ENCODE assay signal across 10 cellular contexts in genomic region chr3:146157325-146158060, GRCh38. TPM values are rescaled to one million over a fixed set of nuclear protein-coding genes. Genes with fewer than 3 reads are reported as not detected.
A peak's percentile ranks its signal among the peaks of the same experiment; 100 is the strongest.
DNase-seq lines count a peak whose midpoint lies in the region; ATAC-seq and TF ChIP-seq lines count a peak whose summit lies in the region.
"Had no signal": no experiment of that assay in that cellular context is flagged by ENCODE, and none has a peak within 500 bp of the region (broad histone marks: within the 10 kb centered on the region; RNA-seq: fewer than 3 reads in every experiment).

No MANE protein-coding gene starts in this region.

- H3K4me1 ChIP-seq in PC-3 (ENCODE audit: insufficient read depth, low read length) (peaks cover 40% of the 10 kb centered on the region), colonic mucosa (no peaks in the 10 kb centered on the region), muscle layer of colon (ENCODE audit: insufficient read depth, low read length) (peaks cover 47% of the 10 kb centered on the region), tibial artery (peaks cover 0 to 75% (median 24%) of the 10 kb centered on the region in 4 donors), SJCRH30 (peaks cover 6% of the 10 kb centered on the region)

- H3K36me3 ChIP-seq in PC-3 (ENCODE audit: low read depth, low read length) (peaks cover 10% of the 10 kb centered on the region; the same call in 1 of the 2 replicates), colonic mucosa (no peaks in the 10 kb centered on the region), muscle layer of colon (ENCODE audit: insufficient read depth, low read length) (no peaks in the 10 kb centered on the region), tibial artery (no peaks in the 10 kb centered on the region), SJCRH30 (no peaks in the 10 kb centered on the region)
- H3K36me3 ChIP-seq: neutrophil had no signal

- H3K4me2 ChIP-seq in PC-3 (ENCODE audit: low read length), result peak overlapping the region; percentile 97

- no peak overlapping the region for H2AFZ ChIP-seq in PC-3 (ENCODE audit: low read length)

- CTCF ChIA-PET in PC-3 (lab: Charles Lee), result no interaction called here

- H3K9ac ChIP-seq in PC-3 (ENCODE audit: low read length), result peak overlapping the region; percentile 86; the same call in 1 of the 2 replicates
- H3K9ac ChIP-seq in colonic mucosa (ENCODE audit: low read depth in 2 of 2, low read length in 2 of 2), result peak overlapping the region in 1 of 2 donors; percentile 13
- peak overlapping the region; percentile 40 for H3K9ac ChIP-seq in muscle layer of colon (ENCODE audit: low read length)

- DNase-seq in PC-3, result no peak
- DNase-seq in colonic mucosa, result no peak
- DNase-seq in tibial artery, result no peak
- DNase-seq in SJCRH30, result no peak
- no peak for DNase-seq in NOMO-1 treated with dmso at 0.1 percent for 144 hours (lab: John Stamatoyannopoulos, UW; ENCODE audit: unreplicated experiment)
- no peak for DNase-seq in left lobe of liver (ENCODE audit: low spot score)
- DNase-seq: stimulated activated naive CD4-positive, alpha-beta T cell treated with Interleukin-2 at 50 U/mL for 16 hours had no signal

- H3K9me3 ChIP-seq in PC-3 (ENCODE audit: low read length), result no peaks in the 10 kb centered on the region
- no peaks in the 10 kb centered on the region for H3K9me3 ChIP-seq in colonic mucosa
- H3K9me3 ChIP-seq in muscle layer of colon (ENCODE audit: low read length), result no peaks in the 10 kb centered on the region
- no peaks in the 10 kb centered on the region for H3K9me3 ChIP-seq in tibial artery
- no peaks in the 10 kb centered on the region for H3K9me3 ChIP-seq in SJCRH30 (replicated peaks)
- H3K9me3 ChIP-seq: neutrophil had no signal

- no peaks in the 10 kb centered on the region for H3K27me3 ChIP-seq in PC-3 (ENCODE audit: low read length)
- no peaks in the 10 kb centered on the region for H3K27me3 ChIP-seq in colonic mucosa
- no peaks in the 10 kb centered on the region for H3K27me3 ChIP-seq in muscle layer of colon (ENCODE audit: control insufficient read depth in 1 of 2, insufficient read depth in 2 of 2, low read length in 2 of 2)
- H3K27me3 ChIP-seq in tibial artery, result no peaks in the 10 kb centered on the region
- no peaks in the 10 kb centered on the region for H3K27me3 ChIP-seq in SJCRH30

- BruUV-seq in PC-3 (replicated peaks; lab: Mats Ljungman, UMichigan), result no TSS peak

- H3K9me2 ChIP-seq in PC-3 (replicated peaks; ENCODE audit: low read length), result no peaks in the 10 kb centered on the region

- peaks cover 62% of the 10 kb centered on the region for H4K20me1 ChIP-seq in PC-3 (ENCODE audit: low read length)

- intact Hi-C loops in PC-3 (cut with micrococcal nuclease), result loop anchor here (1.0 kb wide), 1 partner anchor 8 kb away; no protein-coding TSS in a partner anchor
- intact Hi-C loops in colonic mucosa (cut with DNase I), result no loop called here
- intact Hi-C loops in tibial artery (cut with DNase I; ENCODE audit: low total_unique reads), result no loop called here

- H3F3A ChIP-seq in PC-3 (ENCODE audit: low read length, unreplicated experiment), result no peaks in the 10 kb centered on the region

- TF ChIP-seq CTCF in PC-3 (conservative IDR thresholded peaks at IDR 0.05; ENCODE audit: low read depth, low read length) (no peak), colonic mucosa (IDR thresholded peaks at IDR 0.05) (no peak), tibial artery (IDR thresholded peaks at IDR 0.05) (no peak)

- peak overlapping the region; percentile 79 for H3K4me3 ChIP-seq in PC-3 (ENCODE audit: low read length)
- no peak overlapping the region for H3K4me3 ChIP-seq in colonic mucosa
- H3K4me3 ChIP-seq in muscle layer of colon (ENCODE audit: low read depth in 1 of 2, low read length in 2 of 2), result peak overlapping the region in 1 of 2 donors; percentile 97
- H3K4me3 ChIP-seq in tibial artery, result peak overlapping the region; percentile 86 to 92
- no peak overlapping the region for H3K4me3 ChIP-seq in SJCRH30

- no peak overlapping the region for H3K27ac ChIP-seq in PC-3 (ENCODE audit: low read length)
- peak overlapping the region; percentile 58 for H3K27ac ChIP-seq in colonic mucosa
- H3K27ac ChIP-seq in muscle layer of colon (ENCODE audit: low read depth, low read length), result peak overlapping the region; percentile 75
- peak overlapping the region; percentile 97 for H3K27ac ChIP-seq in tibial artery
- H3K27ac ChIP-seq in SJCRH30, result no peak overlapping the region
- H3K27ac ChIP-seq: neutrophil had no signal

- POLR2A ChIA-PET in PC-3 (lab: Charles Lee; ENCODE audit: unreplicated experiment), result no interaction called here

- H3K79me2 ChIP-seq in PC-3 (ENCODE audit: low read length), result peaks cover 100% of the 10 kb centered on the region

- ATAC-seq in PC-3, result no peak
- no peak for ATAC-seq in HG03025 (IDR thresholded peaks at IDR 0.05; ENCODE audit: low FRiP score, unreplicated experiment)
- ATAC-seq in left lobe of liver, result no peak

RNA-seq across cellular contexts. Expression of gene PLOD2, which starts 3.5 kb away (rescaled TPM):
- 76.1 and 84.8 TPM in 2 replicates for total RNA-seq in PC-3 (2014; rRNA removed)
- 100 to 1,000 TPM in 1 of 2 donors, 10 to 100 TPM in 1; 66.7 to 245 TPM for total RNA-seq in colonic mucosa
- total RNA-seq in SJCRH30 (2014; rRNA removed; shearing (Covaris generic)), result 40.3 and 43.3 TPM in 2 replicates
- total RNA-seq in left lobe of liver, result 25.7 TPM

Comparison
In these comparisons a context has a peak if more than half of its experiments do, and no peak if none do; other contexts are left out.
1. H3K27ac ChIP-seq: peak in colonic mucosa (single experiment), muscle layer of colon (single experiment) and tibial artery (2 of 2); none in PC-3 (single experiment) and SJCRH30 (single experiment).
2. H3K4me3 ChIP-seq: peak in PC-3 (single experiment) and tibial artery (2 of 2); none in colonic mucosa (single experiment) and SJCRH30 (single experiment).